Comparison of ENCODE assay signal across 9 cellular contexts in the genomic region with DNA sequence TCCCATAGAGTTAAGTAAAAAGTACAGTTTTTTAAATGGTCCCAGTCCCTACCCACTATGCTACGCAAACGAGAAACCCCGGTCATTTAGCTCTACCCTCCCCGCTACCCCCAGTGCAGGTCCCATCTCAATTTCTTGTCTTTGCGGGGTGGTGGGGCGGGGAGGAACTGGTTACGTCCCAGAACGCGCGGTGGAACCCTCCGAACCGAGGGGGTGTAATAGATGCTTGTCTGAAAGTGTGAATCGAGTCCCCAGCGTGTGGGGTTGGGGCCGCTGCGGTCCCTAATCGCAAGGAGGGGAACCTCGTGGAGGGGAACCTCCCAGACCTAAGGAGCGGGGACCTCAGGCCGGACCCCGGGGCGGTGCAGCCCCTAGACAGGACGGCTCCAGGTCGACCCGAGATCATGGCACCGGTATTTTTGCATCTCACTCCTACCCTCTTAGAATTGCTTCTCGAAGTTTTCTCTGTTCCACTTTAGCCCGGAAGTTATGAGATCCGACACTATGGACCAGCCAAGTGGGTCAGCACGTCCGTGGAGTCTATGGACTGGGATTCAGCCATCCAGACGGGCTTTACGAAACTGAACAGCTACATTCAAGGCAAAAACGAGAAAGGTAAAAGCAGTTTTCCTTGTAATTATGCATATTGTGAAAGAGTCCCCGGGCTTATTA. TPM values are rescaled to one million over a fixed set of nuclear protein-coding genes. Genes with fewer than 3 reads are reported as not detected.
DNase-seq lines count a peak whose midpoint lies in the region; ATAC-seq, FAIRE-seq and TF ChIP-seq lines count a peak whose summit lies in the region.
"Had no signal": no experiment of that assay in that cellular context is flagged by ENCODE, and none has a peak within 500 bp of the region (broad histone marks: within the 10 kb centered on the region; RNA-seq: fewer than 3 reads in every experiment).

No MANE protein-coding gene starts in this region.

- H3K79me2 ChIP-seq in HepG2 (ENCODE audit: insufficient read depth, low read length), result peaks cover 8% of the 10 kb centered on the region

- peak overlapping the region; percentile 76 for H3K4me3 Mint-ChIP-seq in central memory CD8-positive, alpha-beta T cell

- in situ Hi-C loops in HepG2 (cut with HindIII; ENCODE audit: extremely low pct_ligation_motif_present, low pct_unique_long_range_greater_than_20kb), result loop anchor here (10.0 kb wide), 1 partner anchor 290 kb away; no protein-coding TSS in a partner anchor

- no peaks in the 10 kb centered on the region for H4K20me1 ChIP-seq in HepG2 (ENCODE audit: insufficient read depth, low read length)

- 3% methylated on average over 35 of the region's 35 CpGs for WGBS in HepG2 (ENCODE audit: low lambda C conversion rate)
- 2 to 8% (median 4%) methylated on average over 10 to 35 of the region's 35 CpGs for WGBS in stomach, 5 donors

- H3K27ac ChIP-seq in SJCRH30 (peak overlapping the region; percentile 36; the same call in 1 of the 2 replicates), HepG2 (ENCODE audit: extremely low read length, insufficient read depth, low read length) (peak overlapping the region; percentile 55), stomach (peak overlapping the region; percentile 89 to 98 (median 95))

- TSS peak; percentile 55 for BruUV-seq in HepG2 (replicated peaks; lab: Mats Ljungman, UMichigan)

- peaks cover 10% of the 10 kb centered on the region for H3K36me3 ChIP-seq in SJCRH30
- peaks cover 15 to 39% of the 10 kb centered on the region in 2 experiments for H3K36me3 ChIP-seq in HepG2 (replicated peaks in 1 of 2; ENCODE audit: control insufficient read depth in 1 of 2, insufficient read depth in 2 of 2, low read length in 2 of 2)
- peaks cover 32 to 44% (median 41%) of the 10 kb centered on the region in 4 donors for H3K36me3 ChIP-seq in stomach

- no peaks in the 10 kb centered on the region for H3K9me3 ChIP-seq in SJCRH30 (replicated peaks)
- H3K9me3 ChIP-seq in HepG2 (ENCODE audit: low read length), result no peaks in the 10 kb centered on the region
- no peaks in the 10 kb centered on the region for H3K9me3 ChIP-seq in stomach

- intact Hi-C loops in Right ventricle myocardium superior (cut with DNase I), result loop anchor here (10.0 kb wide), 2 partner anchors 110 to 290 kb away; no protein-coding TSS in a partner anchor
- intact Hi-C loops in cardiac septum (cut with DNase I), result loop anchor here (5.0 kb wide), 2 partner anchors 118 to 288 kb away; no protein-coding TSS in a partner anchor
- intact Hi-C loops in HepG2 (cut with micrococcal nuclease; ENCODE audit: unreplicated experiment), result loop anchor here (2.0 to 5.0 kb wide), 2 partner anchors 118 to 298 kb away; partner anchors contain the start of gene PERP
- intact Hi-C loops in stomach (cut with DNase I; ENCODE audit: low total_unique reads), result no loop called here

- CTCF ChIA-PET in HepG2 (lab: Yijun Ruan, JAX; ENCODE audit: low intra/inter-chr PET ratio, low total read pairs), result interaction anchor here (1.2 to 2.2 kb wide), 4 partner anchors 104 to 296 kb away, joined by 4 to 10 read pairs (median 6); no protein-coding TSS in a partner anchor

- H3K4me1 ChIP-seq in SJCRH30, result no peaks in the 10 kb centered on the region
- peaks cover 21% of the 10 kb centered on the region for H3K4me1 ChIP-seq in HepG2 (ENCODE audit: insufficient read depth, low read length)
- H3K4me1 ChIP-seq in stomach, result peaks cover 7 to 52% (median 40%) of the 10 kb centered on the region in 4 donors

- TF ChIP-seq CTCF in HepG2 (CRISPR knock-in tag; IDR thresholded peaks at IDR 0.05), result no peak
- no peak for TF ChIP-seq CTCF in stomach (IDR thresholded peaks at IDR 0.05)

- FAIRE-seq in HepG2 (lab: Jason Lieb, UNC), result no peak
- no peak for FAIRE-seq in RCC 7860 (lab: Jason Lieb, UNC)
- FAIRE-seq: endometrium had no signal

- H3K27me3 ChIP-seq in SJCRH30 (no peaks in the 10 kb centered on the region), HepG2 (ENCODE audit: control insufficient read depth in 1 of 2, insufficient read depth in 2 of 2, low read length in 2 of 2) (no peaks in the 10 kb centered on the region; a peak in 2 of 5 replicates), stomach (no peaks in the 10 kb centered on the region)

- no peaks in the 10 kb centered on the region for H3K27me3 Mint-ChIP-seq in central memory CD8-positive, alpha-beta T cell

- TF ChIP-seq POLR2A in HepG2 (IDR thresholded peaks at IDR 0.05; ENCODE audit: insufficient read depth in 1 of 2, low read depth in 2 of 2, low read length in 2 of 2), result 0 out of 4 replicates have a peak, but pooled peaks of 1 of the 2 experiments have one; percentile 16
- no peak for TF ChIP-seq POLR2A in stomach (IDR thresholded peaks at IDR 0.05)

- peak overlapping the region; percentile 84 for H3K9ac ChIP-seq in HepG2 (ENCODE audit: insufficient read depth, low read depth, low read length)

- ATAC-seq in Right ventricle myocardium superior (ENCODE audit: poor library complexity) (peak; percentile 4), HepG2 (peak; percentile 11)
- peak; percentile 38 for ATAC-seq in central memory CD8-positive, alpha-beta T cell (replicated peaks; ENCODE audit: extremely low read depth, poor library complexity, severe bottlenecking)

- no peak for TF ChIP-seq EP300 in HepG2 (IDR thresholded peaks at IDR 0.05; ENCODE audit: low read depth in 2 of 2, low read length in 2 of 2)
- TF ChIP-seq EP300 in HepG2 (CRISPR knock-in tag; IDR thresholded peaks at IDR 0.05; ENCODE audit: borderline replicate concordance), result no peak
- TF ChIP-seq EP300 in stomach (IDR thresholded peaks at IDR 0.05), result no peak

- H3K4me1 Mint-ChIP-seq in central memory CD8-positive, alpha-beta T cell, result peaks cover 25% of the 10 kb centered on the region

- H3K4me3 ChIP-seq in SJCRH30 (peak overlapping the region; percentile 75), HepG2 (replicated peaks in 1 of 3; ENCODE audit: insufficient read depth in 1 of 3, low read depth in 2 of 3, low read length in 3 of 3) (peak overlapping the region; percentile 73 to 89 (median 84)), stomach (peak overlapping the region; percentile 78 to 94 (median 84))

- peak overlapping the region; percentile 13 for H2AFZ ChIP-seq in HepG2 (ENCODE audit: low read length)

- DNase-seq in Right ventricle myocardium superior, result peak; percentile 50
- no peak for DNase-seq in cardiac septum (ENCODE audit: low spot score)
- no peak for DNase-seq in SJCRH30
- DNase-seq in central memory CD8-positive, alpha-beta T cell (ENCODE audit: low spot score in 2 of 2), result no peak
- DNase-seq in HepG2 (ENCODE audit: low spot score), result no peak
- DNase-seq in stomach, result no peak
- DNase-seq in RCC 7860 (ENCODE audit: low spot score), result no peak
- no peak for DNase-seq in NCI-H2196 treated with DMSO at 0.1 percent for 48 hours (lab: John Stamatoyannopoulos, UW; ENCODE audit: unreplicated experiment)

- H3K9me3 Mint-ChIP-seq in central memory CD8-positive, alpha-beta T cell, result no peaks in the 10 kb centered on the region

- POLR2A ChIA-PET in HepG2 (lab: Yijun Ruan, JAX), result interaction anchor here (0.6 to 1.9 kb wide), 7 partner anchors 10 to 318 kb away, joined by 3 to 6 read pairs (median 3); no protein-coding TSS in a partner anchor

- no peak for TF ChIP-seq RAD21 in HepG2 (CRISPR knock-in tag; IDR thresholded peaks at IDR 0.05)

- H3K36me3 Mint-ChIP-seq in central memory CD8-positive, alpha-beta T cell (ENCODE audit: insufficient read depth), result peaks cover 27% of the 10 kb centered on the region

- peak overlapping the region; percentile 50 for H3K27ac Mint-ChIP-seq in central memory CD8-positive, alpha-beta T cell (ENCODE audit: low read depth)

- H3K4me2 ChIP-seq in HepG2 (ENCODE audit: low read depth, low read length), result peak overlapping the region; percentile 91

RNA-seq across cellular contexts. Expression of gene HEBP2, which starts 0.8 kb away (rescaled TPM):
- total RNA-seq in Right ventricle myocardium superior, result 87.4 TPM
- total RNA-seq in cardiac septum, result 98.9 TPM
- total RNA-seq in SJCRH30 (2014; rRNA removed; shearing (Covaris generic)), result 27.3 and 30.9 TPM in 2 replicates
- total RNA-seq in HepG2 (2016; rRNA removed; fragmentation: Illumina TruSeq; extraction: Trizol), result 63.5 and 72.8 TPM in 2 replicates
- total RNA-seq in HepG2 (2016; cell fraction: cytosol; rRNA removed; fragmentation: Illumina TruSeq; extraction: Trizol; ENCODE audit: low read depth), result 166 and 170 TPM in 2 replicates
- 59.3 and 73.4 TPM in 2 replicates for total RNA-seq in HepG2 (2016; cell fraction: insoluble cytoplasmic fraction; rRNA removed; fragmentation: Illumina TruSeq; extraction: Trizol)
- 169 and 174 TPM in 2 replicates for total RNA-seq in HepG2 (2016; cell fraction: membrane; rRNA removed; fragmentation: Illumina TruSeq; extraction: Trizol)
- 26.7 and 33.2 TPM in 2 replicates for total RNA-seq in HepG2 (2016; cell fraction: nucleus; rRNA removed; fragmentation: Illumina TruSeq; extraction: Trizol)
- polyA plus RNA-seq in HepG2 (2011; rRNA removed), result 13.5 and 16.0 TPM in 2 replicates
- polyA plus RNA-seq in HepG2 (2011; cell fraction: cytosol; rRNA removed), result 10.7 and 20.4 TPM in 2 replicates
- 8.3 and 8.5 TPM in 2 replicates for polyA plus RNA-seq in HepG2 (2011; cell fraction: nucleus; rRNA removed)
- polyA plus RNA-seq in HepG2 (2012), result 22.1 and 42.4 TPM in 2 replicates
- polyA plus RNA-seq in HepG2 (2016; cell fraction: cytosol; fragmentation: Illumina TruSeq; extraction: Trizol; ENCODE audit: low read depth), result 232 and 243 TPM in 2 replicates
- polyA plus RNA-seq in HepG2 (2016; cell fraction: insoluble cytoplasmic fraction; fragmentation: Illumina TruSeq; extraction: Trizol; ENCODE audit: low read depth), result 51.6 and 57.6 TPM in 2 replicates
- 144 and 151 TPM in 2 replicates for polyA plus RNA-seq in HepG2 (2016; cell fraction: membrane; fragmentation: Illumina TruSeq; extraction: Trizol; ENCODE audit: low read depth)
- 47.5 and 48.3 TPM in 2 replicates for polyA plus RNA-seq in HepG2 (2016; cell fraction: nucleus; fragmentation: Illumina TruSeq; extraction: Trizol; ENCODE audit: insufficient read depth, low read depth)
- polyA minus RNA-seq in HepG2 (2011; rRNA and poly(A)+ RNA removed; ENCODE audit: low replicate concordance), result 0.23 and 2.4 TPM in 2 replicates
- polyA minus RNA-seq in HepG2 (2011; cell fraction: cytosol; rRNA and poly(A)+ RNA removed), result 4.3 and 5.5 TPM in 2 replicates
- 8.5 and 8.8 TPM in 2 replicates for polyA minus RNA-seq in HepG2 (2011; cell fraction: nucleus; rRNA and poly(A)+ RNA removed)
- 100 to 1,000 TPM in 2 of 5 donors, 10 to 100 TPM in 2, 1 to 10 TPM in 1; 9.9 to 351 (median 48.3) TPM for total RNA-seq in stomach
- polyA plus RNA-seq in stomach, result 10 to 100 TPM; 20.5 to 49.9 (median 48.5) TPM

RNA-seq across cellular contexts. Expression of gene SMIM28, which starts 27.1 kb away (rescaled TPM):
- total RNA-seq in Right ventricle myocardium superior, result not detected
- not detected for total RNA-seq in cardiac septum
- total RNA-seq in SJCRH30 (2014; rRNA removed; shearing (Covaris generic)), result 0.12 TPM in 1 of 2 replicates, not detected in the other
- not detected in 2 replicates for total RNA-seq in HepG2 (2016; rRNA removed; fragmentation: Illumina TruSeq; extraction: Trizol)
- total RNA-seq in HepG2 (2016; cell fraction: cytosol; rRNA removed; fragmentation: Illumina TruSeq; extraction: Trizol; ENCODE audit: low read depth), result not detected in 2 replicates
- not detected in 2 replicates for total RNA-seq in HepG2 (2016; cell fraction: insoluble cytoplasmic fraction; rRNA removed; fragmentation: Illumina TruSeq; extraction: Trizol)
- not detected in 2 replicates for total RNA-seq in HepG2 (2016; cell fraction: membrane; rRNA removed; fragmentation: Illumina TruSeq; extraction: Trizol)
- not detected in 2 replicates for total RNA-seq in HepG2 (2016; cell fraction: nucleus; rRNA removed; fragmentation: Illumina TruSeq; extraction: Trizol)
- polyA plus RNA-seq in HepG2 (2011; rRNA removed), result not detected in 2 replicates
- polyA plus RNA-seq in HepG2 (2011; cell fraction: cytosol; rRNA removed), result not detected in 2 replicates
- not detected in 2 replicates for polyA plus RNA-seq in HepG2 (2011; cell fraction: nucleus; rRNA removed)
- polyA plus RNA-seq in HepG2 (2012), result not detected in 2 replicates
- not detected in 2 replicates for polyA plus RNA-seq in HepG2 (2016; cell fraction: cytosol; fragmentation: Illumina TruSeq; extraction: Trizol; ENCODE audit: low read depth)
- polyA plus RNA-seq in HepG2 (2016; cell fraction: insoluble cytoplasmic fraction; fragmentation: Illumina TruSeq; extraction: Trizol; ENCODE audit: low read depth), result not detected in 2 replicates
- not detected in 2 replicates for polyA plus RNA-seq in HepG2 (2016; cell fraction: membrane; fragmentation: Illumina TruSeq; extraction: Trizol; ENCODE audit: low read depth)
- polyA plus RNA-seq in HepG2 (2016; cell fraction: nucleus; fragmentation: Illumina TruSeq; extraction: Trizol; ENCODE audit: insufficient read depth, low read depth), result not detected in 2 replicates
- polyA minus RNA-seq in HepG2 (2011; rRNA and poly(A)+ RNA removed; ENCODE audit: low replicate concordance), result not detected in 2 replicates
- polyA minus RNA-seq in HepG2 (2011; cell fraction: cytosol; rRNA and poly(A)+ RNA removed), result not detected in 2 replicates
- polyA minus RNA-seq in HepG2 (2011; cell fraction: nucleus; rRNA and poly(A)+ RNA removed), result not detected in 2 replicates
- not detected for total RNA-seq in stomach
- not detected for polyA plus RNA-seq in stomach

Comparison
In these comparisons a context has a peak if more than half of its experiments do, and no peak if none do; other contexts are left out.
1. H3K27ac ChIP-seq: peak in every context shown above with its lines; median percentile 95 in stomach; 55 in HepG2; 36 in SJCRH30.